In genomic region chr17:65101371-65101770, GRCh38 we compare ENCODE assay signal across 10 cellular contexts. TPM values are rescaled to one million over a fixed set of nuclear protein-coding genes. Genes with fewer than 3 reads are reported as not detected.
DNase-seq lines count a peak whose midpoint lies in the region; ATAC-seq and TF ChIP-seq lines count a peak whose summit lies in the region.
"Had no signal": no experiment of that assay in that cellular context is flagged by ENCODE, and none has a peak within 500 bp of the region (broad histone marks: within the 10 kb centered on the region; RNA-seq: fewer than 3 reads in every experiment).

No MANE protein-coding gene starts in this region.

- H3K79me2 ChIP-seq in MM.1S (ENCODE audit: low read length): no peaks in the 10 kb centered on the region

- no peaks in the 10 kb centered on the region for H3K27me3 ChIP-seq in CD8-positive, alpha-beta T cell (ENCODE audit: insufficient read depth, low read length)
- H3K27me3 ChIP-seq in MM.1S (replicated peaks; ENCODE audit: insufficient read depth, low read length): no peaks in the 10 kb centered on the region
- peaks cover 0 to 2% (median 0%) of the 10 kb centered on the region in 3 experiments for H3K27me3 ChIP-seq in neuronal stem cell (ENCODE audit: control insufficient read depth in 3 of 3, insufficient read depth in 3 of 3, low read depth in 1 of 3, low read length in 3 of 3)
- H3K27me3 ChIP-seq: body of pancreas had no signal

- no peak overlapping the region for H3K27ac ChIP-seq in CD8-positive, alpha-beta T cell (ENCODE audit: low read depth, low read length)
- H3K27ac ChIP-seq in MM.1S (ENCODE audit: low read length) (no peak overlapping the region), neuronal stem cell (replicated peaks; ENCODE audit: low read length) (no peak overlapping the region)

- no peak overlapping the region for H2BK5ac ChIP-seq in neuronal stem cell (ENCODE audit: low read length)

- no peaks in the 10 kb centered on the region for H3K9me3 Mint-ChIP-seq in CD8-positive, alpha-beta T cell
- H3K9me3 Mint-ChIP-seq in dendritic cell treated with granulocyte-macrophage colony-stimulating factor and Interleukin-4, amounts not matched to agents 40 ng/mL and 50 ng/mL, for 4 days: no peaks in the 10 kb centered on the region

- no peak for ATAC-seq in CD8-positive, alpha-beta T cell
- ATAC-seq in HG02763 (IDR thresholded peaks at IDR 0.05; ENCODE audit: unreplicated experiment): no peak

- peak overlapping the region; percentile 97 for H2AK5ac ChIP-seq in neuronal stem cell (ENCODE audit: low read depth, low read length)

- no peak for TF ChIP-seq CTCF in CD8-positive, alpha-beta T cell (IDR thresholded peaks at IDR 0.05)
- no peak for TF ChIP-seq CTCF in MM.1S (IDR thresholded peaks at IDR 0.05; ENCODE audit: low read length)

- peaks cover 11% of the 10 kb centered on the region for H3K4me1 ChIP-seq in CD8-positive, alpha-beta T cell (ENCODE audit: insufficient read depth, low read length)
- no peaks in the 10 kb centered on the region for H3K4me1 ChIP-seq in MM.1S (ENCODE audit: low read length)
- H3K4me1 ChIP-seq in neuronal stem cell (ENCODE audit: control insufficient read depth in 2 of 2, insufficient read depth in 1 of 2, low read depth in 1 of 2, low read length in 2 of 2): peaks cover 5 to 6% of the 10 kb centered on the region in 2 donors

- H2BK120ac ChIP-seq in neuronal stem cell (ENCODE audit: low read depth, low read length): no peak overlapping the region

- no CpG with 5 or more reads among the region's 6 CpGs for WGBS in neuronal stem cell (ENCODE audit: extremely low coverage in 2 of 2, insufficient read length in 2 of 2, insufficient replicate concordance in 1 of 2), 2 donors

- CTCF ChIA-PET in CD8-positive, alpha-beta T cell (lab: Charles Lee): interaction anchor here (0.7 to 3.3 kb wide), 21 partner anchors 8 to 568 kb away, joined by 3 to 26 read pairs (median 5); partner anchors contain the start of gene RGS9

- peaks cover 8% of the 10 kb centered on the region for H3F3A ChIP-seq in MM.1S (ENCODE audit: insufficient read depth, low read length)

- no peak overlapping the region for H3K27ac Mint-ChIP-seq in CD8-positive, alpha-beta T cell
- peak overlapping the region; percentile 83 for H3K27ac Mint-ChIP-seq in dendritic cell treated with granulocyte-macrophage colony-stimulating factor and Interleukin-4, amounts not matched to agents 40 ng/mL and 50 ng/mL, for 4 days

- H4K8ac ChIP-seq in neuronal stem cell (ENCODE audit: low read depth, low read length): no peak overlapping the region

- H3K23ac ChIP-seq in neuronal stem cell (ENCODE audit: low read depth, low read length, poor library complexity): no peak overlapping the region

- intact Hi-C loops in CD8-positive, alpha-beta T cell (cut with DNase I, micrococcal nuclease): loop anchor here (2.0 to 10.0 kb wide), 4 partner anchors 21 to 257 kb away; no protein-coding TSS in a partner anchor
- intact Hi-C loops in dendritic cell treated with granulocyte-macrophage colony-stimulating factor and Interleukin-4, amounts not matched to agents 40 ng/mL and 50 ng/mL, for 4 days (cut with micrococcal nuclease): loop anchor here (5.0 to 10.0 kb wide), 3 partner anchors 44 to 139 kb away; partner anchors contain the start of gene GNA13

- H3K36me3 Mint-ChIP-seq in CD8-positive, alpha-beta T cell: no peaks in the 10 kb centered on the region
- no peaks in the 10 kb centered on the region for H3K36me3 Mint-ChIP-seq in dendritic cell treated with granulocyte-macrophage colony-stimulating factor and Interleukin-4, amounts not matched to agents 40 ng/mL and 50 ng/mL, for 4 days (ENCODE audit: low read depth)

- H3K4me2 ChIP-seq in MM.1S (ENCODE audit: low read depth, low read length) (peak overlapping the region; percentile 95), neuronal stem cell (ENCODE audit: insufficient read depth, low read length, poor library complexity, severe bottlenecking) (peak overlapping the region; percentile 47)

- no peak overlapping the region for H2BK12ac ChIP-seq in neuronal stem cell (ENCODE audit: low read length)

- no peak overlapping the region for H3K14ac ChIP-seq in neuronal stem cell (ENCODE audit: low read length)

- H4K91ac ChIP-seq in neuronal stem cell (ENCODE audit: low read depth, low read length, poor library complexity): no peak overlapping the region

- H3K4me3 ChIP-seq in CD8-positive, alpha-beta T cell (ENCODE audit: low read depth, low read length): no peak overlapping the region
- H3K4me3 ChIP-seq in MM.1S (ENCODE audit: low read length): peak overlapping the region; percentile 67
- peak overlapping the region in 1 of 2 donors; percentile 52 for H3K4me3 ChIP-seq in neuronal stem cell (ENCODE audit: low read length in 2 of 2)

- H4K20me1 ChIP-seq in MM.1S (ENCODE audit: insufficient read depth, low read length): no peaks in the 10 kb centered on the region

- no peak for DNase-seq in CD8-positive, alpha-beta T cell
- DNase-seq in MM.1S (no peak), neuronal stem cell (ENCODE audit: low spot score) (no peak), medulla oblongata (ENCODE audit: extremely low spot score) (no peak), HCEC 1CT (no peak)
- no peak for DNase-seq in stimulated activated CD4-positive, alpha-beta T cell treated with anti-CD3 and anti-CD28 coated beads, Interleukin-4, amount 100 ng/mL, for 4 hours
- DNase-seq: body of pancreas; stimulated activated CD4-positive, alpha-beta T cell treated with anti-CD3 and anti-CD28 coated beads, Interleukin-15, amount 100 ng/mL, for 24 hours had no signal

- H3K18ac ChIP-seq in neuronal stem cell (ENCODE audit: low read length): no peak overlapping the region

- H3K36me3 ChIP-seq in CD8-positive, alpha-beta T cell (ENCODE audit: insufficient read depth, low read length): no peaks in the 10 kb centered on the region
- H3K36me3 ChIP-seq in MM.1S (replicated peaks; ENCODE audit: insufficient read depth, low read length) (no peaks in the 10 kb centered on the region), neuronal stem cell (replicated peaks in 1 of 2; ENCODE audit: control insufficient read depth in 2 of 2, insufficient read depth in 2 of 2, low read length in 2 of 2) (no peaks in the 10 kb centered on the region)

- no peak overlapping the region for H2BK15ac ChIP-seq in neuronal stem cell (ENCODE audit: low read length)

- no peaks in the 10 kb centered on the region for H3K9me2 ChIP-seq in MM.1S (replicated peaks; ENCODE audit: insufficient read depth, low read length)

- POLR2A ChIA-PET in CD8-positive, alpha-beta T cell (lab: Charles Lee): interaction anchor here (2.3 kb wide), 1 partner anchor 126 kb away, joined by 7 read pairs; no protein-coding TSS in a partner anchor

- H3K9ac ChIP-seq in MM.1S (ENCODE audit: low read length): peak overlapping the region; percentile 66; the same call in 1 of the 2 replicates
- no peak overlapping the region for H3K9ac ChIP-seq in neuronal stem cell (ENCODE audit: low read depth, low read length, poor library complexity)

- H2AFZ ChIP-seq in MM.1S (ENCODE audit: low read length): peak overlapping the region; percentile 87
- peak overlapping the region; percentile 98 for H2AFZ ChIP-seq in neuronal stem cell (ENCODE audit: low read length)

- H3K79me1 ChIP-seq in neuronal stem cell (ENCODE audit: low read depth, low read length): no peaks in the 10 kb centered on the region

- H3K27me3 Mint-ChIP-seq in CD8-positive, alpha-beta T cell (ENCODE audit: low read depth): no peaks in the 10 kb centered on the region
- H3K27me3 Mint-ChIP-seq in dendritic cell treated with granulocyte-macrophage colony-stimulating factor and Interleukin-4, amounts not matched to agents 40 ng/mL and 50 ng/mL, for 4 days: peaks cover 3% of the 10 kb centered on the region

- H3K4me1 Mint-ChIP-seq in CD8-positive, alpha-beta T cell (ENCODE audit: low read depth): peaks cover 14% of the 10 kb centered on the region
- H3K4me1 Mint-ChIP-seq in dendritic cell treated with granulocyte-macrophage colony-stimulating factor and Interleukin-4, amounts not matched to agents 40 ng/mL and 50 ng/mL, for 4 days (ENCODE audit: low read depth): peaks cover 10% of the 10 kb centered on the region

- no peaks in the 10 kb centered on the region for H3K9me3 ChIP-seq in CD8-positive, alpha-beta T cell (ENCODE audit: low read length)
- H3K9me3 ChIP-seq in MM.1S (replicated peaks; ENCODE audit: insufficient read depth, low read length) (no peaks in the 10 kb centered on the region), neuronal stem cell (replicated peaks in 1 of 2; ENCODE audit: control insufficient read depth in 2 of 2, insufficient read depth in 1 of 2, low read depth in 1 of 2, low read length in 2 of 2) (no peaks in the 10 kb centered on the region)
- H3K9me3 ChIP-seq: body of pancreas had no signal

- peak overlapping the region; percentile 84 for H3K4me3 Mint-ChIP-seq in CD8-positive, alpha-beta T cell
- no peak overlapping the region for H3K4me3 Mint-ChIP-seq in dendritic cell treated with granulocyte-macrophage colony-stimulating factor and Interleukin-4, amounts not matched to agents 40 ng/mL and 50 ng/mL, for 4 days

- no peak overlapping the region for H3K4ac ChIP-seq in neuronal stem cell (ENCODE audit: low read length)

RNA-seq across cellular contexts. Expression of gene RGS9, which starts 35.8 kb away (rescaled TPM):
- 1 to 10 TPM; 1.1 to 1.6 TPM for total RNA-seq in CD8-positive, alpha-beta T cell
- 8.1 TPM for polyA plus RNA-seq in neuronal stem cell (2013, experiment 1 of 2)
- 7.6 TPM for polyA plus RNA-seq in neuronal stem cell (2013, experiment 2 of 2)

RNA-seq across cellular contexts. Expression of gene GNA13, which starts 44.8 kb away (rescaled TPM):
- total RNA-seq in CD8-positive, alpha-beta T cell: 100 to 1,000 TPM; 173 to 185 TPM
- 28.1 TPM for polyA plus RNA-seq in neuronal stem cell (2013, experiment 1 of 2)
- 29.3 TPM for polyA plus RNA-seq in neuronal stem cell (2013, experiment 2 of 2)
